In genomic region chr12:130993759-130994670, GRCh38 we compare ENCODE assay signal across 1 cellular context.
A peak's percentile ranks its signal among the peaks of the same experiment; 100 is the strongest.
TF ChIP-seq lines count a peak whose summit lies in the region.

No MANE protein-coding gene starts in this region.

TF ChIP-seq in K562, 482 proteins besides CTCF, POLR2A, EP300 and RAD21 (continued from another document):
- peak; percentile 73; the same call in 1 of the 2 replicates for TF ChIP-seq RAD51 (IDR thresholded peaks at IDR 0.05; ENCODE audit: borderline replicate concordance, low read depth)
